8 cellular contexts compared by ENCODE assay signal in genomic region chr17:56977673-56978395, GRCh38. TPM values are rescaled to one million over a fixed set of nuclear protein-coding genes. Genes with fewer than 3 reads are reported as not detected.
DNase-seq lines count a peak whose midpoint lies in the region; ATAC-seq and TF ChIP-seq lines count a peak whose summit lies in the region.

Gene SCPEP1 (plus strand): TSS chr17:56978131. CDS start chr17:56978160, 29 bp downstream.

- H3K4me3 ChIP-seq in prostate gland, result peak within 1 kb of the TSS; percentile 36 to 49

- peak within 1 kb of the TSS; percentile 86 to 91 (median 87) for H3K4me3 Mint-ChIP-seq in T-cell

- H3K27ac ChIP-seq in adipose tissue (ENCODE audit: low read depth, low read length), result no peak within 1 kb of the TSS
- H3K27ac ChIP-seq in prostate gland, result peak within 1 kb of the TSS; percentile 37 to 57

- CTCF ChIA-PET in T-cell (lab: Charles Lee), result interaction anchor here in 1 of 2 donors (0.6 to 1.6 kb wide), 6 partner anchors 11 to 1520 kb away, joined by 3 to 6 read pairs (median 4); no protein-coding TSS in a partner anchor

- no peaks in the 10 kb centered on the region for H3K4me1 ChIP-seq in prostate gland (replicated peaks)

- H3K9me3 ChIP-seq in prostate gland, result no peaks in the 10 kb centered on the region

- H3K27ac Mint-ChIP-seq in T-cell, result peak within 1 kb of the TSS; percentile 75 to 86

- DNase-seq in GM04504 (ENCODE audit: low read depth), result peak; percentile 45
- DNase-seq in NCI-H1105 treated with DMSO at 0.1 percent for 48 hours (lab: John Stamatoyannopoulos, UW), result peak; percentile 84
- DNase-seq in T-cell, result peak; percentile 59 to 86 (median 72)
- peak; percentile 88 for DNase-seq in left cardiac atrium
- peak; percentile 87 for DNase-seq in prostate gland (ENCODE audit: low spot score)
- DNase-seq in ureter (ENCODE audit: low spot score), result peak; percentile 87

- no peaks in the 10 kb centered on the region for H3K27me3 Mint-ChIP-seq in T-cell

- peaks cover 17 to 26% (median 22%) of the 10 kb centered on the region in 3 donors for H3K4me1 Mint-ChIP-seq in T-cell

- POLR2A ChIA-PET in T-cell (lab: Charles Lee), result interaction anchor here (0.5 to 0.6 kb wide), 3 partner anchors 15 to 1560 kb away, joined by 3 to 4 read pairs (median 4); no protein-coding TSS in a partner anchor

- peak; percentile 92 for TF ChIP-seq POLR2A in prostate gland (IDR thresholded peaks at IDR 0.05)

- H3K36me3 ChIP-seq in prostate gland, result no peaks in the 10 kb centered on the region

- H3K27me3 ChIP-seq in prostate gland (replicated peaks; ENCODE audit: insufficient read depth), result no peaks in the 10 kb centered on the region

- ATAC-seq in HG02588 (IDR thresholded peaks at IDR 0.05; ENCODE audit: unreplicated experiment) (peak; percentile 69), T-cell (replicated peaks in 1 of 4) (peak; percentile 96 to 99 (median 97)), left cardiac atrium (peak; percentile 98 to 99)

- no peaks in the 10 kb centered on the region for H3K9me3 Mint-ChIP-seq in T-cell

- no peak for TF ChIP-seq CTCF in prostate gland (IDR thresholded peaks at IDR 0.05)

- intact Hi-C loops in left cardiac atrium (cut with DNase I), result no loop called here
- intact Hi-C loops in prostate gland (cut with DNase I), result no loop called here

- WGBS in adipose tissue, 3 donors, result 1% methylated on average over 39 to 42 of the region's 42 CpGs
- under 1% methylated on average over 40 of the region's 42 CpGs for WGBS in prostate gland

- H3K36me3 Mint-ChIP-seq in T-cell, result no peaks in the 10 kb centered on the region

RNA-seq across cellular contexts. Expression of gene SCPEP1, which starts in this region (rescaled TPM):
- total RNA-seq in T-cell (10 to 100 TPM; 18.4 to 24.2 (median 22.4) TPM), left cardiac atrium (10 to 100 TPM; 46.2 to 52.1 TPM), prostate gland (100 to 1,000 TPM; 103 to 182 TPM), ureter (79.6 TPM)
- polyA plus RNA-seq in adipose tissue, result 10 to 100 TPM; 13.4 to 55.3 (median 38.1) TPM
